ENCODE assay signal across 1 cellular context in genomic region chr10:131663411-131663810, GRCh38.
TF ChIP-seq lines count a peak whose summit lies in the region.

No MANE protein-coding gene starts in this region.

TF ChIP-seq in WTC11, 78 proteins besides CTCF, POLR2A, EP300 and RAD21 (continued from another document):
- TF ChIP-seq SP1 (CRISPR knock-in tag; conservative IDR thresholded peaks at IDR 0.05): no peak
